9 cellular contexts compared by ENCODE assay signal in genomic region chr12:52117806-52118475, GRCh38. TPM values are rescaled to one million over a fixed set of nuclear protein-coding genes. Genes with fewer than 3 reads are reported as not detected.
DNase-seq lines count a peak whose midpoint lies in the region; ATAC-seq and TF ChIP-seq lines count a peak whose summit lies in the region.
"Not testable (repeated sequence)": the region's sequence is repeated elsewhere in the genome, so short reads cannot be mapped to it uniquely, and the experiment has no call there.
"Had no signal": no experiment of that assay in that cellular context is flagged by ENCODE, and none has a peak within 500 bp of the region (broad histone marks: within the 10 kb centered on the region; RNA-seq: fewer than 3 reads in every experiment).

No MANE protein-coding gene starts in this region.

- peaks cover 41% of the 10 kb centered on the region for H3K4me1 Mint-ChIP-seq in CD14-positive monocyte
- H3K4me1 Mint-ChIP-seq in dendritic cell treated with granulocyte-macrophage colony-stimulating factor and Interleukin-4, amounts not matched to agents 40 ng/mL and 50 ng/mL, for 4 days (ENCODE audit: low read depth) = peaks cover 46% of the 10 kb centered on the region
- H3K4me1 Mint-ChIP-seq in stimulated activated memory B cell treated with anti-CD40 and anti-IgM and Interleukin-4, amounts not matched to agents 10 μg/mL and 1 μg/mL and 100 μg/mL, for 72 hours = peaks cover 57% of the 10 kb centered on the region

- TF ChIP-seq RAD21 in Ishikawa (IDR thresholded peaks at IDR 0.05; ENCODE audit: low read depth) = not testable (repeated sequence)

- not testable (repeated sequence) for DNase-seq in CD14-positive monocyte (ENCODE audit: low spot score)
- peak; percentile 83 for DNase-seq in NCI-H69 (lab: John Stamatoyannopoulos, UW)

- TF ChIP-seq CTCF in CD14-positive monocyte (IDR thresholded peaks at IDR 0.05) = not testable (repeated sequence)

- H3K27ac Mint-ChIP-seq in CD14-positive monocyte = peak overlapping the region; percentile 75 to 97 (median 93)
- peak overlapping the region; percentile 68 for H3K27ac Mint-ChIP-seq in dendritic cell treated with granulocyte-macrophage colony-stimulating factor and Interleukin-4, amounts not matched to agents 40 ng/mL and 50 ng/mL, for 4 days
- H3K27ac Mint-ChIP-seq in stimulated activated memory B cell treated with anti-CD40 and anti-IgM and Interleukin-4, amounts not matched to agents 10 μg/mL and 1 μg/mL and 100 μg/mL, for 72 hours = peak overlapping the region; percentile 97

- not testable (repeated sequence) for H3K4me3 Mint-ChIP-seq in CD14-positive monocyte; dendritic cell treated with granulocyte-macrophage colony-stimulating factor and Interleukin-4, amounts not matched to agents 40 ng/mL and 50 ng/mL, for 4 days
- peak overlapping the region; percentile 49 for H3K4me3 Mint-ChIP-seq in stimulated activated memory B cell treated with anti-CD40 and anti-IgM and Interleukin-4, amounts not matched to agents 10 μg/mL and 1 μg/mL and 100 μg/mL, for 72 hours

- ATAC-seq in GM21390 (IDR thresholded peaks at IDR 0.05; ENCODE audit: unreplicated experiment) (peak; percentile 26), HG02973 (IDR thresholded peaks at IDR 0.05; ENCODE audit: unreplicated experiment) (peak; percentile 23)
- peak; percentile 56 for ATAC-seq in stimulated activated memory B cell treated with anti-CD40 and anti-IgM and Interleukin-4, amounts not matched to agents 10 μg/mL and 1 μg/mL and 100 μg/mL, for 72 hours

- peak; percentile 96 for TF ChIP-seq EP300 in Ishikawa (IDR thresholded peaks at IDR 0.05; ENCODE audit: borderline replicate concordance)

- peaks cover 13 to 25% (median 15%) of the 10 kb centered on the region in 3 donors for H3K27me3 Mint-ChIP-seq in CD14-positive monocyte (ENCODE audit: low read depth in 3 of 3)
- H3K27me3 Mint-ChIP-seq in dendritic cell treated with granulocyte-macrophage colony-stimulating factor and Interleukin-4, amounts not matched to agents 40 ng/mL and 50 ng/mL, for 4 days = peaks cover 42% of the 10 kb centered on the region
- H3K27me3 Mint-ChIP-seq in stimulated activated memory B cell treated with anti-CD40 and anti-IgM and Interleukin-4, amounts not matched to agents 10 μg/mL and 1 μg/mL and 100 μg/mL, for 72 hours = not testable (repeated sequence)

- H3K9me3 Mint-ChIP-seq in CD14-positive monocyte; dendritic cell treated with granulocyte-macrophage colony-stimulating factor and Interleukin-4, amounts not matched to agents 40 ng/mL and 50 ng/mL, for 4 days; stimulated activated memory B cell treated with anti-CD40 and anti-IgM and Interleukin-4, amounts not matched to agents 10 μg/mL and 1 μg/mL and 100 μg/mL, for 72 hours: not testable (repeated sequence)

- not testable (repeated sequence) for H3K36me3 Mint-ChIP-seq in CD14-positive monocyte; dendritic cell treated with granulocyte-macrophage colony-stimulating factor and Interleukin-4, amounts not matched to agents 40 ng/mL and 50 ng/mL, for 4 days (ENCODE audit: low read depth); stimulated activated memory B cell treated with anti-CD40 and anti-IgM and Interleukin-4, amounts not matched to agents 10 μg/mL and 1 μg/mL and 100 μg/mL, for 72 hours

- intact Hi-C loops in CD14-positive monocyte (cut with micrococcal nuclease) = loop anchor here in 1 of 2 donors (2.0 kb wide), 1 partner anchor 93 kb away; no protein-coding TSS in a partner anchor
- intact Hi-C loops in dendritic cell treated with granulocyte-macrophage colony-stimulating factor and Interleukin-4, amounts not matched to agents 40 ng/mL and 50 ng/mL, for 4 days (cut with micrococcal nuclease) = loop anchor here (1.0 to 2.0 kb wide), 2 partner anchors 13 to 93 kb away; no protein-coding TSS in a partner anchor

- peak; percentile 8 for TF ChIP-seq POLR2A in GM18526 (IDR thresholded peaks at IDR 0.05; ENCODE audit: extremely low read depth, insufficient read length)

TF ChIP-seq in Ishikawa, 13 proteins besides CTCF, POLR2A, EP300 and RAD21:
- peak; percentile 99 for TF ChIP-seq TCF12 (IDR thresholded peaks at IDR 0.05; ENCODE audit: low read depth)
- TF ChIP-seq MAX (IDR thresholded peaks at IDR 0.05) = peak; percentile 86
- TF ChIP-seq NFIC (IDR thresholded peaks at IDR 0.05) = peak; percentile 99
- TF ChIP-seq USF1 (IDR thresholded peaks at IDR 0.05) = peak; percentile 46
- peak; percentile 64; the same call in 1 of the 2 replicates for TF ChIP-seq YY1 (IDR thresholded peaks at IDR 0.05; ENCODE audit: low read depth)
- peak; percentile 91 for TF ChIP-seq FOXM1 (IDR thresholded peaks at IDR 0.05; ENCODE audit: borderline replicate concordance, low read depth)
- peak; percentile 78 for TF ChIP-seq TEAD4 (IDR thresholded peaks at IDR 0.05)
- TF ChIP-seq ZBTB7A (IDR thresholded peaks at IDR 0.05; ENCODE audit: low read depth) = peak; percentile 55; the same call in 1 of the 2 replicates
- TF ChIP-seq CEBPB (IDR thresholded peaks at IDR 0.05) = peak; percentile 34; the same call in 1 of the 2 replicates

RNA-seq across cellular contexts. Expression of gene SMIM41, which starts 38.4 kb away (rescaled TPM):
- not detected for polyA plus RNA-seq in CD14-positive monocyte
- polyA plus RNA-seq: mammary epithelial cell had no signal

RNA-seq across cellular contexts. Expression of gene ATG101, which starts 48.2 kb away (rescaled TPM):
- polyA plus RNA-seq in CD14-positive monocyte = 10 to 100 TPM; 20.5 to 26.4 TPM
